Comparison of ENCODE assay signal across 1 cellular context in the genomic region with DNA sequence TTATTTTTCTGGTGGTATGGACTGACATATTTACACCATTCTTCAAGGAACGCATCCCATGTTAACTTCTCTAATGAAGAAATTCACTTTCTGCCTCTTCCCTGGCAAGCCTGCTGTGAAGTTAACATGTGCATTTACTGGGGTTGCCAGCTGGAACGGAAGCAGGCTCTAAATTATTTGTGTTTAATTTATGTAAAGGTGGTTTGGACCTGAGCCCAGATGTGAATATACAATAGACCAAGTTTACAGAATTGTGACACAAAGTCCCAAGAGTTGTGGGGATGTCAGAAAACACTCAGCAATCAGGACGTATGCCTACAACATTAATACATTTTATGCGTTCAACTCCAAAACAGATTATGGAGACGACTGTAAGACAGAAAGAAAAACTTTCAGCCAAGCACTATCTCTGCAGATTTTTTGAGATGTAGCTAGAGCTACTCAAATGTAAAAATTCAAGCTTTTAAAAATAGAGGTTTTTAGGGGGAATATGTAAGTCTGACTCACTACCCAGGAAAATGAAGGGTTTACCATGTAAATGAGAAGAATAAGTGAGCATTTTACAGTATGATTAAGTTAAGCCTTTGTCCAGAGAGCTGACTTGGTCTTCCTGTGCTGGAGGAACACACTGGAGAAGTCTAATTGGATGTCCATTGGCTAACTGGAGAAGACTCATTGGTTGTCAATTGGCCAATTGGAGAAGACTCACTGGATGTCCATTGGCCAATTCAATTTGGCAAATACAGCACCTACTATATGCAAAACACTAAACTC.
TF ChIP-seq lines count a peak whose summit lies in the region.

No MANE protein-coding gene starts in this region.

TF ChIP-seq in endothelial cell of umbilical vein, 7 proteins besides CTCF, POLR2A, EP300 and RAD21 (continued from another document):
- TF ChIP-seq FOS (IDR thresholded peaks at IDR 0.05; ENCODE audit: borderline replicate concordance, insufficient read depth, low read length), result peak; percentile 27
